1 cellular context compared by ENCODE assay signal in genomic region chrX:18676050-18676449, GRCh38.
A peak's percentile ranks its signal among the peaks of the same experiment; 100 is the strongest.
TF ChIP-seq lines count a peak whose summit lies in the region.

No MANE protein-coding gene starts in this region.

TF ChIP-seq in GM12878, 131 proteins besides CTCF, POLR2A, EP300 and RAD21:
- TF ChIP-seq BCLAF1 (IDR thresholded peaks at IDR 0.05), result no peak
- no peak for TF ChIP-seq GATAD2B (conservative IDR thresholded peaks at IDR 0.05; ENCODE audit: low read depth)
- no peak for TF ChIP-seq MYC (IDR thresholded peaks at IDR 0.05; ENCODE audit: insufficient read depth, insufficient read length, insufficient replicate concordance, low read length, severe bottlenecking)
- TF ChIP-seq MLLT1 (IDR thresholded peaks at IDR 0.05), result 0 out of 2 replicates have a peak, but pooled peaks have one; percentile 17
